Comparison of ENCODE assay signal across 9 cellular contexts in the genomic region with DNA sequence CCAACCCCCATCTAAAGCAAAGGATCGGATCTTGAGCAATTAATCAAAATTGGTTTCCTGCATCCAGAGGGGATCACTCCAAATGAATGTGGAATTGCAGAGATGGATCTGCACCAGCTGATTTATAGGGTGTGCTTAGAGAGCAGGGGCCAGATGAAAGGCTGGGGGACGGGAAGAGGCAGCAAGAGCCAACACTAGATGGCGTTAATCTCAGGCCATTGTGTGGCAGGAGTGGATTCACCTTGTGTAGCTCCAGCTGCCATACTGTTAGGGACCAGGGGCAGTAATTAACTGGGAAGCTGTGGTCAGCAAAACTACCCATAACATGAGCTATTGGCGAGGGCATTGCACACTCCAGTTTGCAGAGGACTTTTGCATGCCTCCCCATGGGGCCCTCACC. TPM values are rescaled to one million over a fixed set of nuclear protein-coding genes. Genes with fewer than 3 reads are reported as not detected.
DNase-seq lines count a peak whose midpoint lies in the region; ATAC-seq, FAIRE-seq and TF ChIP-seq lines count a peak whose summit lies in the region.
"Had no signal": no experiment of that assay in that cellular context is flagged by ENCODE, and none has a peak within 500 bp of the region (broad histone marks: within the 10 kb centered on the region; RNA-seq: fewer than 3 reads in every experiment).

No MANE protein-coding gene starts in this region.

- in situ Hi-C loops in mammary epithelial cell (cut with MboI; ENCODE audit: low sequenced_read_pairs in 2 of 2), result no loop called here

- H3K4me1 Mint-ChIP-seq in natural killer cell, result peaks cover 6 to 14% of the 10 kb centered on the region in 2 donors
- peaks cover 6 to 10% of the 10 kb centered on the region in 2 donors for H3K4me1 Mint-ChIP-seq in natural killer cell treated with Interleukin-12 subunit alpha and Interleukin-12 subunit beta and Interleukin-15 and Interleukin-18, amount 100 ng/mL, for 72 hours (ENCODE audit: low read depth in 2 of 2)

- H3K9me3 ChIP-seq in A673 (ENCODE audit: low read depth, low read length, poor library complexity, severe bottlenecking), result no peaks in the 10 kb centered on the region
- no peaks in the 10 kb centered on the region for H3K9me3 ChIP-seq in mammary epithelial cell (replicated peaks; ENCODE audit: insufficient read depth, low read length)
- no peaks in the 10 kb centered on the region for H3K9me3 ChIP-seq in parathyroid adenoma (ENCODE audit: control insufficient read depth, low read length)

- H3K9ac ChIP-seq in mammary epithelial cell (ENCODE audit: insufficient read depth, low read length), result no peak overlapping the region
- no peak overlapping the region for H3K9ac ChIP-seq in parathyroid adenoma

- no TSS peak for BruUV-seq in A673 (replicated peaks; lab: Mats Ljungman, UMichigan)
- BruUV-seq in mammary epithelial cell (replicated peaks; lab: Mats Ljungman, UMichigan), result no TSS peak

- H3K36me3 ChIP-seq in A673 (ENCODE audit: insufficient read depth, low read length, poor library complexity, severe bottlenecking) (no peaks in the 10 kb centered on the region), mammary epithelial cell (ENCODE audit: insufficient read depth, low read length) (no peaks in the 10 kb centered on the region), parathyroid adenoma (ENCODE audit: control insufficient read depth, insufficient read depth, low read length) (no peaks in the 10 kb centered on the region)

- no peaks in the 10 kb centered on the region for H3K9me3 Mint-ChIP-seq in natural killer cell
- no peaks in the 10 kb centered on the region for H3K9me3 Mint-ChIP-seq in natural killer cell treated with Interleukin-12 subunit alpha and Interleukin-12 subunit beta and Interleukin-15 and Interleukin-18, amount 100 ng/mL, for 72 hours
- H3K9me3 Mint-ChIP-seq: central memory CD8-positive, alpha-beta T cell had no signal

- H3K79me2 ChIP-seq in mammary epithelial cell (ENCODE audit: insufficient read depth, low read length) (no peaks in the 10 kb centered on the region), parathyroid adenoma (no peaks in the 10 kb centered on the region)

- H3K27ac ChIP-seq in A673 (ENCODE audit: low read depth, low read length, poor library complexity, severe bottlenecking) (no peak overlapping the region), mammary epithelial cell (ENCODE audit: insufficient read depth, low read depth, low read length) (no peak overlapping the region), parathyroid adenoma (no peak overlapping the region)

- peak; percentile 94 for TF ChIP-seq CTCF in A673 (conservative IDR thresholded peaks at IDR 0.05; ENCODE audit: low read depth, low read length)
- peak; percentile 70 to 73 for TF ChIP-seq CTCF in mammary epithelial cell (conservative IDR thresholded peaks at IDR 0.05 in 1 of 2, IDR thresholded peaks at IDR 0.05 in 1 of 2; ENCODE audit: extremely low read depth in 1 of 2, insufficient read depth in 1 of 2, low read depth in 1 of 2, low read length in 2 of 2)
- TF ChIP-seq CTCF in parathyroid adenoma (IDR thresholded peaks at IDR 0.05), result peak; percentile 29
- no peak for TF ChIP-seq CTCF in natural killer cell (IDR thresholded peaks at IDR 0.05)

- H3K27me3 Mint-ChIP-seq in natural killer cell (ENCODE audit: low read depth in 2 of 2), result peaks cover 4 to 18% of the 10 kb centered on the region in 2 donors
- H3K27me3 Mint-ChIP-seq in natural killer cell treated with Interleukin-12 subunit alpha and Interleukin-12 subunit beta and Interleukin-15 and Interleukin-18, amount 100 ng/mL, for 72 hours, result peaks cover 10 to 17% of the 10 kb centered on the region in 2 donors

- no peaks in the 10 kb centered on the region for H3K27me3 ChIP-seq in A673 (replicated peaks; ENCODE audit: insufficient read depth, low read depth, low read length, poor library complexity)
- H3K27me3 ChIP-seq in mammary epithelial cell (ENCODE audit: insufficient read depth, low read length), result no peaks in the 10 kb centered on the region
- H3K27me3 ChIP-seq in parathyroid adenoma (ENCODE audit: control insufficient read depth, insufficient read depth, low read length), result no peaks in the 10 kb centered on the region

- no peak overlapping the region for H2AFZ ChIP-seq in mammary epithelial cell (ENCODE audit: low read depth, low read length)
- no peak overlapping the region for H2AFZ ChIP-seq in parathyroid adenoma

- WGBS in mammary epithelial cell (ENCODE audit: low coverage, missing lambda C conversion rate), result 49% methylated on average over 4 of the region's 4 CpGs

- H4K20me1 ChIP-seq in mammary epithelial cell (ENCODE audit: insufficient read depth, low read length), result no peaks in the 10 kb centered on the region

- FAIRE-seq in GM12891 (lab: Jason Lieb, UNC), result peak; percentile 83

- H3K4me2 ChIP-seq in mammary epithelial cell (ENCODE audit: insufficient read depth, low read depth, low read length), result no peak overlapping the region
- H3K4me2 ChIP-seq in parathyroid adenoma (ENCODE audit: low read length), result no peak overlapping the region

- dilution Hi-C loops in mammary epithelial cell (cut with HindIII; ENCODE audit: low sequenced_read_pairs), result loop anchor here (5.0 kb wide), 2 partner anchors 75 to 100 kb away; no protein-coding TSS in a partner anchor

- TF ChIP-seq POLR2A in GM12891 (IDR thresholded peaks at IDR 0.05; ENCODE audit: low read depth, low read length), result no peak

- no peak overlapping the region for H3K4me3 Mint-ChIP-seq in natural killer cell
- no peak overlapping the region for H3K4me3 Mint-ChIP-seq in natural killer cell treated with Interleukin-12 subunit alpha and Interleukin-12 subunit beta and Interleukin-15 and Interleukin-18, amount 100 ng/mL, for 72 hours
- H3K4me3 Mint-ChIP-seq: central memory CD8-positive, alpha-beta T cell had no signal

- H3K27ac Mint-ChIP-seq in natural killer cell, result no peak overlapping the region
- H3K27ac Mint-ChIP-seq in natural killer cell treated with Interleukin-12 subunit alpha and Interleukin-12 subunit beta and Interleukin-15 and Interleukin-18, amount 100 ng/mL, for 72 hours, result no peak overlapping the region

- POLR2A ChIA-PET in A673 (lab: Charles Lee; ENCODE audit: low non-redundant PET), result interaction anchor here (0.5 kb wide), 1 partner anchor 64 kb away, joined by 4 read pairs; no protein-coding TSS in a partner anchor

- H3K4me1 ChIP-seq in A673 (ENCODE audit: insufficient read depth, low read length, poor library complexity, severe bottlenecking) (peaks cover 4% of the 10 kb centered on the region), mammary epithelial cell (ENCODE audit: insufficient read depth, low read length) (peaks cover under 1% of the 10 kb centered on the region), parathyroid adenoma (no peaks in the 10 kb centered on the region)

- DNase-seq in A673 (ENCODE audit: low spot score), result peak; percentile 61
- peak; percentile 43 for DNase-seq in GM12891 (ENCODE audit: insufficient read length, low spot score)
- peak; percentile 37 for DNase-seq in NCI-H345 treated with DMSO at 0.1 percent for 48 hours (lab: John Stamatoyannopoulos, UW; ENCODE audit: unreplicated experiment)
- peak; percentile 24 for DNase-seq in mammary epithelial cell
- DNase-seq in natural killer cell, result no peak
- no peak for DNase-seq in natural killer cell treated with Interleukin-12 subunit alpha and Interleukin-12 subunit beta and Interleukin-15 and Interleukin-18, amount 100 ng/mL, for 72 hours (ENCODE audit: low spot score)

- no peak overlapping the region for H3K4me3 ChIP-seq in A673 (ENCODE audit: low read depth, low read length, poor library complexity, severe bottlenecking)
- no peak overlapping the region for H3K4me3 ChIP-seq in mammary epithelial cell (replicated peaks in 1 of 3; ENCODE audit: insufficient read depth in 1 of 3, low read depth in 2 of 3, low read length in 3 of 3)
- no peak overlapping the region for H3K4me3 ChIP-seq in parathyroid adenoma (ENCODE audit: low read depth, low read length)

- ATAC-seq in GM18502 (IDR thresholded peaks at IDR 0.05; ENCODE audit: poor library complexity, unreplicated experiment) (no peak), natural killer cell (no peak)
- no peak for ATAC-seq in natural killer cell treated with Interleukin-12 subunit alpha and Interleukin-12 subunit beta and Interleukin-15 and Interleukin-18, amount 100 ng/mL, for 72 hours

- intact Hi-C loops in A673 (cut with micrococcal nuclease; ENCODE audit: unreplicated experiment), result loop anchor here (5.0 to 10.0 kb wide), 2 partner anchors 70 to 107 kb away; a partner anchor contains a TSS
- intact Hi-C loops in mammary epithelial cell (cut with micrococcal nuclease), result loop anchor here (1.0 to 2.0 kb wide), 2 partner anchors 109 to 204 kb away; no protein-coding TSS in a partner anchor
- intact Hi-C loops in natural killer cell (cut with micrococcal nuclease), result no loop called here

- H3K36me3 Mint-ChIP-seq in natural killer cell, result no peaks in the 10 kb centered on the region
- no peaks in the 10 kb centered on the region for H3K36me3 Mint-ChIP-seq in natural killer cell treated with Interleukin-12 subunit alpha and Interleukin-12 subunit beta and Interleukin-15 and Interleukin-18, amount 100 ng/mL, for 72 hours

- CTCF ChIA-PET in A673 (lab: Charles Lee), result interaction anchor here (1.2 to 1.3 kb wide), 2 partner anchors 10 to 108 kb away, joined by 3 to 5 read pairs; no protein-coding TSS in a partner anchor
- CTCF ChIA-PET in mammary epithelial cell (lab: Charles Lee; ENCODE audit: low non-redundant PET), result interaction anchor here (0.6 kb wide), 7 partner anchors 46 to 290 kb away, joined by 3 to 10 read pairs (median 4); no protein-coding TSS in a partner anchor

TF ChIP-seq in GM12891, 5 proteins besides CTCF, POLR2A, EP300 and RAD21:
- no peak for TF ChIP-seq POU2F2 (IDR thresholded peaks at IDR 0.05; ENCODE audit: low read depth, low read length)

RNA-seq across cellular contexts. Expression of a gene that starts 35.6 kb away (rescaled TPM):
- 264 and 268 TPM in 2 replicates for total RNA-seq in A673 (2021)
- 14.8 TPM for polyA plus RNA-seq in GM12891 (2012; ENCODE audit: low read depth, missing spikeins)
- 100 to 1,000 TPM in 1 of 2 donors, 10 to 100 TPM in 1; 32.5 to 519 TPM for total RNA-seq in mammary epithelial cell
- 136 TPM for polyA plus RNA-seq in mammary epithelial cell
- polyA minus RNA-seq in mammary epithelial cell, result 118 TPM
- total RNA-seq in natural killer cell, result 1 to 10 TPM; 5.4 to 8.8 (median 7.2) TPM
- total RNA-seq in natural killer cell treated with Interleukin-12 subunit alpha and Interleukin-12 subunit beta and Interleukin-15 and Interleukin-18, amount 100 ng/mL, for 72 hours, result 1 to 10 TPM; 4.4 to 6.4 TPM

Comparison
In these comparisons a context has a peak if more than half of its experiments do, and no peak if none do; other contexts are left out.
1. DNase-seq: peak in A673 (single experiment), GM12891 (single experiment), NCI-H345 treated with DMSO at 0.1 percent for 48 hours (single experiment) and mammary epithelial cell (single experiment); none in natural killer cell (single experiment) and natural killer cell treated with Interleukin-12 subunit alpha and Interleukin-12 subunit beta and Interleukin-15 and Interleukin-18, amount 100 ng/mL, for 72 hours (single experiment).